ENCODE assay signal across 8 cellular contexts in genomic region chr19:2055871-2056809, GRCh38. TPM values are rescaled to one million over a fixed set of nuclear protein-coding genes. Genes with fewer than 3 reads are reported as not detected.
DNase-seq lines count a peak whose midpoint lies in the region; ATAC-seq and TF ChIP-seq lines count a peak whose summit lies in the region.

No MANE protein-coding gene starts in this region.

- TF ChIP-seq CTCF in ascending aorta (IDR thresholded peaks at IDR 0.05) = no peak
- TF ChIP-seq CTCF in kidney epithelial cell (IDR thresholded peaks at IDR 0.05; ENCODE audit: insufficient read depth, low read length, poor library complexity, severe bottlenecking) = peak; percentile 16
- TF ChIP-seq CTCF in thoracic aorta (IDR thresholded peaks at IDR 0.05) = no peak

- DNase-seq in G401 (ENCODE audit: low spot score) (peak; percentile 78), NCI-H226 (peak; percentile 79), ascending aorta (ENCODE audit: low spot score in 2 of 2) (no peak), kidney epithelial cell (ENCODE audit: low read depth) (no peak), thoracic aorta (ENCODE audit: low spot score) (no peak), superior temporal gyrus (ENCODE audit: extremely low spot score) (no peak), HPDE6-E6E7 (ENCODE audit: extremely low spot score) (no peak)

- H3K27me3 ChIP-seq in ascending aorta (no peaks in the 10 kb centered on the region), kidney epithelial cell (ENCODE audit: control insufficient read depth, insufficient read depth, low read length) (no peaks in the 10 kb centered on the region), thoracic aorta (replicated peaks; ENCODE audit: insufficient read depth) (no peaks in the 10 kb centered on the region)

- H3K36me3 ChIP-seq in ascending aorta = no peaks in the 10 kb centered on the region
- no peaks in the 10 kb centered on the region for H3K36me3 ChIP-seq in kidney epithelial cell (ENCODE audit: control insufficient read depth, insufficient read depth, low read length)
- H3K36me3 ChIP-seq in thoracic aorta = no peaks in the 10 kb centered on the region

- H3K4me1 ChIP-seq in ascending aorta (peaks cover 30 to 52% of the 10 kb centered on the region in 2 donors), thoracic aorta (ENCODE audit: control insufficient read depth in 1 of 2, low read depth in 2 of 2) (peaks cover 26 to 51% of the 10 kb centered on the region in 2 donors)

- H3K27ac ChIP-seq in ascending aorta = peak overlapping the region; percentile 98 to 99
- H3K27ac ChIP-seq in thoracic aorta = peak overlapping the region; percentile 69 to 87

- no peak for ATAC-seq in thoracic aorta (ENCODE audit: insufficient number of reproducible peaks, low FRiP score, low read depth)
- no peak for ATAC-seq in HG02798 (IDR thresholded peaks at IDR 0.05; ENCODE audit: poor library complexity, unreplicated experiment)

- H3K4me3 ChIP-seq in ascending aorta = peak overlapping the region in 1 of 2 donors; percentile 46
- H3K4me3 ChIP-seq in kidney epithelial cell (ENCODE audit: low read depth, low read length) = peak overlapping the region; percentile 6
- peak overlapping the region; percentile 53 for H3K4me3 ChIP-seq in thoracic aorta

- H3K9me3 ChIP-seq in ascending aorta (no peaks in the 10 kb centered on the region), thoracic aorta (no peaks in the 10 kb centered on the region)

- in situ Hi-C loops in G401 (cut with HindIII; ENCODE audit: low sequenced_read_pairs) = no loop called here

- intact Hi-C loops in ascending aorta (cut with DNase I) = no loop called here

RNA-seq across cellular contexts. Expression of gene MKNK2, which starts 5.1 kb away (rescaled TPM):
- 113 and 118 TPM in 2 replicates for total RNA-seq in G401 (2014; rRNA removed; shearing (Covaris generic))
- total RNA-seq in ascending aorta = 228 TPM
- 253 and 315 TPM in 2 replicates for total RNA-seq in kidney epithelial cell
- total RNA-seq in thoracic aorta = 10 to 100 TPM; 69.7 to 96.3 TPM

RNA-seq across cellular contexts. Expression of gene MOB3A, which starts 40.0 kb away (rescaled TPM):
- 20.6 and 29.0 TPM in 2 replicates for total RNA-seq in G401 (2014; rRNA removed; shearing (Covaris generic))
- total RNA-seq in ascending aorta = 44.4 TPM
- 40.3 and 62.0 TPM in 2 replicates for total RNA-seq in kidney epithelial cell
- 10 to 100 TPM; 37.8 to 50.9 TPM for total RNA-seq in thoracic aorta

RNA-seq across cellular contexts. Expression of gene IZUMO4, which starts 40.6 kb away (rescaled TPM):
- 0.25 and 4.0 TPM in 2 replicates for total RNA-seq in G401 (2014; rRNA removed; shearing (Covaris generic))
- total RNA-seq in ascending aorta = not detected
- 1.6 and 3.8 TPM in 2 replicates for total RNA-seq in kidney epithelial cell
- total RNA-seq in thoracic aorta = 1 to 10 TPM; 3.1 to 6.1 TPM

RNA-seq across cellular contexts. Expression of gene BTBD2, which starts 40.6 kb away (rescaled TPM):
- total RNA-seq in G401 (2014; rRNA removed; shearing (Covaris generic)) = 70.9 and 89.0 TPM in 2 replicates
- total RNA-seq in ascending aorta = 90.1 TPM
- 51.3 and 66.1 TPM in 2 replicates for total RNA-seq in kidney epithelial cell
- total RNA-seq in thoracic aorta = 100 to 1,000 TPM in 1 of 2 donors, 10 to 100 TPM in 1; 43.2 to 107 TPM

Comparison
In these comparisons a context has a peak if more than half of its experiments do, and no peak if none do; other contexts are left out.
1. DNase-seq: peak in G401 (single experiment) and NCI-H226 (single experiment); none in ascending aorta (0 of 2), kidney epithelial cell (single experiment), thoracic aorta (single experiment), superior temporal gyrus (single experiment) and HPDE6-E6E7 (single experiment).